Comparison of ENCODE assay signal across 1 cellular context in genomic region chrX:139429913-139430312, GRCh38.
TF ChIP-seq lines count a peak whose summit lies in the region.

No MANE protein-coding gene starts in this region.

TF ChIP-seq in liver, 16 proteins besides CTCF, POLR2A, EP300 and RAD21 (continued from another document):
- no peak for TF ChIP-seq ZBTB33 (IDR thresholded peaks at IDR 0.05)
- TF ChIP-seq EGR1 (IDR thresholded peaks at IDR 0.05; ENCODE audit: low read depth in 2 of 2): no peak
- TF ChIP-seq SP1 (IDR thresholded peaks at IDR 0.05): no peak
TF ChIP-seq in liver: peak in this region for 0.
